ENCODE assay signal across 26 cellular contexts in the genomic region with DNA sequence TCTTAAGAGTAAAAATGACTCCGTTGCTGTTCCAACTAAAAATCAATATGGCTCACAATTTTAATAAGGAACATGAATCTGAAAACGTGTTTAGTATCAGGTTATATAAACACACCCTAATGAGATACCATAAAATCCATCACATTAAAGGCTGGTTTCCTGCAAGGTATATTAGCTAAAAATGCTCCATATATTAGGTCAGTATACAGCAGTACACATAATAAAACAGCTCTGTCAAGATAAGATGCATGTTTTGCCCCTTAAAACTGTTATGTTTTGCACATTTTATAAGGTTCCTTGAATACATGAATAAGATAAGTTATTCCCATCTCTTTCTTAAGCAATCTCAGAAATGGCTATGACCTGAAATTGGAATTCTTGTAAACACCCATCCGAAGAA.
"Had no signal": no experiment of that assay in that cellular context is flagged by ENCODE, and none has a peak within 500 bp of the region (broad histone marks: within the 10 kb centered on the region; RNA-seq: fewer than 3 reads in every experiment).

No MANE protein-coding gene starts in this region.

- DNase-seq: Karpas-422, Kasumi-1, MG63, MM.1S, MV-4-11, NCI-H1048, NCI-H1092, NCI-H1105, NCI-H1417 treated with DMSO at 0.1 percent for 48 hours, NCI-H1436, NCI-H1436 treated with DMSO at 0.1 percent for 48 hours, NCI-H1694 treated with DMSO at 0.1 percent for 48 hours, NCI-H187, NCI-H187 treated with DMSO at 0.1 percent for 48 hours, NCI-H1930, NCI-H2029, NCI-H2107, NCI-H2171, NCI-H2171 treated with DMSO at 0.1 percent for 48 hours, NCI-H2227 treated with DMSO at 0.1 percent for 48 hours, NCI-H226, NCI-H446, NCI-H446 treated with DMSO at 0.1 percent for 48 hours, NCI-H510A, NCI-H510A treated with DMSO at 0.1 percent for 48 hours, NCI-H524 had no signal

- H3K9me3 ChIP-seq: MG63 had no signal

- H3K4me3 ChIP-seq: MG63 had no signal

- H3K36me3 ChIP-seq: MG63 had no signal
